Comparison of ENCODE assay signal across 1 cellular context in the genomic region with DNA sequence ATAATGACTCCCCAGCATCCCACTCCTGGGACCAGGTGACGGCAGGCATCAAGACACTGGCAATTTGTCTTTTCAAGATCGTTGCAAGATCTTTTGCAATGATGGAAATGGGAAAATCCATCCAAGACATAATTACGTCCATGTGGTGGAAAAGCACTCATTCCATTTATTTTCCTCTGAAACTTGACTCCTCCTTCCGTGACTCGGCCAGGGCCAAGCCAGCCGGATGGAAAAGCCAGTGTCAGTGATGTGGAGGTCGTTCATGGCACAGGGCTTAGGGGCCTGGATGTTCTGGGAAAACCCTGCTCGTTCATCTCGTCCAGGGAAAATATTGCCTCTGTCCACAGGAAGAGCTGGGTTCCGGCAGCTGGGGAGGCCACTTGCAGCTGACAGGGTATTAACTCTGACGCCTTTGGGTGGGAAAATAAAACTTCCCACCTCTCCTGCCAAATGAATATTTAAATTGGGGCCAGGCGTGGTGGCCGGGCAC.
TF ChIP-seq lines count a peak whose summit lies in the region.

No MANE protein-coding gene starts in this region.

TF ChIP-seq in SK-N-SH treated with all-trans-retinoic acid at 6 μM for 48 hours, 23 proteins besides CTCF, POLR2A, EP300 and RAD21 (continued from another document):
- TF ChIP-seq POU6F1 (CRISPR knock-in tag; IDR thresholded peaks at IDR 0.05; ENCODE audit: borderline replicate concordance, low read depth) (no peak), BACH2 (CRISPR knock-in tag; IDR thresholded peaks at IDR 0.05; ENCODE audit: borderline replicate concordance) (no peak)
- TF ChIP-seq, protein P1, sequence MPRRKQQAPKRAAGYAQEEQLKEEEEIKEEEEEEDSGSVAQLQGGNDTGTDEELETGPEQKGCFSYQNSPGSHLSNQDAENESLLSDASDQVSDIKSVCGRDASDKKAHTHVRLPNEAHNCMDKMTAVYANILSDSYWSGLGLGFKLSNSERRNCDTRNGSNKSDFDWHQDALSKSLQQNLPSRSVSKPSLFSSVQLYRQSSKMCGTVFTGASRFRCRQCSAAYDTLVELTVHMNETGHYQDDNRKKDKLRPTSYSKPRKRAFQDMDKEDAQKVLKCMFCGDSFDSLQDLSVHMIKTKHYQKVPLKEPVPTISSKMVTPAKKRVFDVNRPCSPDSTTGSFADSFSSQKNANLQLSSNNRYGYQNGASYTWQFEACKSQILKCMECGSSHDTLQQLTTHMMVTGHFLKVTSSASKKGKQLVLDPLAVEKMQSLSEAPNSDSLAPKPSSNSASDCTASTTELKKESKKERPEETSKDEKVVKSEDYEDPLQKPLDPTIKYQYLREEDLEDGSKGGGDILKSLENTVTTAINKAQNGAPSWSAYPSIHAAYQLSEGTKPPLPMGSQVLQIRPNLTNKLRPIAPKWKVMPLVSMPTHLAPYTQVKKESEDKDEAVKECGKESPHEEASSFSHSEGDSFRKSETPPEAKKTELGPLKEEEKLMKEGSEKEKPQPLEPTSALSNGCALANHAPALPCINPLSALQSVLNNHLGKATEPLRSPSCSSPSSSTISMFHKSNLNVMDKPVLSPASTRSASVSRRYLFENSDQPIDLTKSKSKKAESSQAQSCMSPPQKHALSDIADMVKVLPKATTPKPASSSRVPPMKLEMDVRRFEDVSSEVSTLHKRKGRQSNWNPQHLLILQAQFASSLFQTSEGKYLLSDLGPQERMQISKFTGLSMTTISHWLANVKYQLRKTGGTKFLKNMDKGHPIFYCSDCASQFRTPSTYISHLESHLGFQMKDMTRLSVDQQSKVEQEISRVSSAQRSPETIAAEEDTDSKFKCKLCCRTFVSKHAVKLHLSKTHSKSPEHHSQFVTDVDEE (CRISPR knock-in tag; IDR thresholded peaks at IDR 0.05), result no peak
TF ChIP-seq in SK-N-SH treated with all-trans-retinoic acid at 6 μM for 48 hours: peak in this region for 0.
